Comparison of ENCODE assay signal across 8 cellular contexts in genomic region chr3:44509393-44509921, GRCh38.
DNase-seq lines count a peak whose midpoint lies in the region; ATAC-seq and TF ChIP-seq lines count a peak whose summit lies in the region.

No MANE protein-coding gene starts in this region.

- H3K27ac Mint-ChIP-seq in activated naive CD8-positive, alpha-beta T cell treated with anti-CD3 and anti-CD28 coated beads, Interleukin-2, amount 50 U/mL, for 24 hours = peak overlapping the region; percentile 91

- H3K79me2 ChIP-seq in DND-41 (ENCODE audit: insufficient read depth, low read length) = peaks cover 63% of the 10 kb centered on the region

- H3K4me3 Mint-ChIP-seq in activated naive CD8-positive, alpha-beta T cell treated with anti-CD3 and anti-CD28 coated beads, Interleukin-2, amount 50 U/mL, for 24 hours = peak overlapping the region; percentile 88

- H4K20me1 ChIP-seq in DND-41 (ENCODE audit: insufficient read depth, low read length) = peaks cover 14% of the 10 kb centered on the region; the same call in 1 of the 2 replicates

- H3K9ac ChIP-seq in DND-41 (ENCODE audit: low read depth, low read length) (peak overlapping the region; percentile 69), subcutaneous abdominal adipose tissue (ENCODE audit: low read length in 5 of 5) (peak overlapping the region; percentile 89 to 98 (median 95))

- H3K4me2 ChIP-seq in DND-41 (ENCODE audit: insufficient read depth, low read length) = peak overlapping the region; percentile 95

- H3K4me3 ChIP-seq in DND-41 (ENCODE audit: low read depth in 1 of 2, low read length in 2 of 2) (peak overlapping the region; percentile 62 to 72), subcutaneous abdominal adipose tissue (ENCODE audit: low read depth in 1 of 5, low read length in 5 of 5) (peak overlapping the region; percentile 78 to 95 (median 82))

- ATAC-seq in DND-41 (ENCODE audit: insufficient read depth, low read depth) = peak; percentile 21; the same call in 2 of the 3 replicates
- ATAC-seq in HG03432 (IDR thresholded peaks at IDR 0.05; ENCODE audit: unreplicated experiment) = peak; percentile 3
- peak; percentile 17 for ATAC-seq in activated naive CD8-positive, alpha-beta T cell treated with anti-CD3 and anti-CD28 coated beads, Interleukin-2, amount 50 U/mL, for 24 hours
- ATAC-seq in HG02970 (IDR thresholded peaks at IDR 0.05; ENCODE audit: low FRiP score, unreplicated experiment) = no peak

- H3K27ac ChIP-seq in DND-41 (ENCODE audit: low read length) = peak overlapping the region; percentile 69
- peak overlapping the region; percentile 92 for H3K27ac ChIP-seq in subcutaneous abdominal adipose tissue (ENCODE audit: low read depth, low read length)

- H3K36me3 ChIP-seq in DND-41 (ENCODE audit: insufficient read depth, low read length) = no peaks in the 10 kb centered on the region
- peaks cover 0 to 2% (median 0%) of the 10 kb centered on the region in 5 donors for H3K36me3 ChIP-seq in subcutaneous abdominal adipose tissue (ENCODE audit: control insufficient read depth in 5 of 5, insufficient read depth in 5 of 5, low read length in 5 of 5)

- no peak for TF ChIP-seq CTCF in DND-41 (IDR thresholded peaks at IDR 0.05; ENCODE audit: borderline replicate concordance, extremely low read depth, low read length, poor library complexity, severe bottlenecking)

- peaks cover 32% of the 10 kb centered on the region for H3K4me1 ChIP-seq in DND-41 (ENCODE audit: insufficient read depth, low read length)
- H3K4me1 ChIP-seq in subcutaneous abdominal adipose tissue (ENCODE audit: control insufficient read depth in 5 of 5, insufficient read depth in 5 of 5, low read length in 5 of 5) = peaks cover 7 to 21% (median 20%) of the 10 kb centered on the region in 5 donors

- no peaks in the 10 kb centered on the region for H3K27me3 Mint-ChIP-seq in activated naive CD8-positive, alpha-beta T cell treated with anti-CD3 and anti-CD28 coated beads, Interleukin-2, amount 50 U/mL, for 24 hours

- peaks cover 19% of the 10 kb centered on the region for H3K9me3 Mint-ChIP-seq in activated naive CD8-positive, alpha-beta T cell treated with anti-CD3 and anti-CD28 coated beads, Interleukin-2, amount 50 U/mL, for 24 hours

- peaks cover 22% of the 10 kb centered on the region for H3K36me3 Mint-ChIP-seq in activated naive CD8-positive, alpha-beta T cell treated with anti-CD3 and anti-CD28 coated beads, Interleukin-2, amount 50 U/mL, for 24 hours (ENCODE audit: low read depth)

- H2AFZ ChIP-seq in DND-41 (ENCODE audit: low read depth, low read length) = 0 out of 2 replicates have a peak overlapping the region, but pooled peaks have one; percentile 56

- no peaks in the 10 kb centered on the region for H3K27me3 ChIP-seq in DND-41 (ENCODE audit: insufficient read depth, low read length, poor library complexity)
- H3K27me3 ChIP-seq in subcutaneous abdominal adipose tissue (ENCODE audit: control insufficient read depth in 5 of 5, insufficient read depth in 4 of 5, low read length in 5 of 5) = no peaks in the 10 kb centered on the region

- peak; percentile 17 for DNase-seq in DND-41
- peak; percentile 10 for DNase-seq in activated naive CD8-positive, alpha-beta T cell treated with anti-CD3 and anti-CD28 coated beads, Interleukin-2, amount 50 U/mL, for 24 hours
- DNase-seq in iPS-NIHi11 (ENCODE audit: low spot score) = peak; percentile 8
- DNase-seq in NCI-H446 treated with DMSO at 0.1 percent for 48 hours (lab: John Stamatoyannopoulos, UW) = no peak
- no peak for DNase-seq in AG08395 (ENCODE audit: low spot score)

- H3K4me1 Mint-ChIP-seq in activated naive CD8-positive, alpha-beta T cell treated with anti-CD3 and anti-CD28 coated beads, Interleukin-2, amount 50 U/mL, for 24 hours = peaks cover 36% of the 10 kb centered on the region

- H3K9me3 ChIP-seq in DND-41 (ENCODE audit: insufficient read depth, low read length, severe bottlenecking) (no peaks in the 10 kb centered on the region), subcutaneous abdominal adipose tissue (ENCODE audit: control insufficient read depth in 5 of 5, low read length in 5 of 5) (peaks cover 0 to 2% (median 0%) of the 10 kb centered on the region in 5 donors)

Comparison
In these comparisons a context has a peak if more than half of its experiments do, and no peak if none do; other contexts are left out.
1. DNase-seq: peak in DND-41 (single experiment), activated naive CD8-positive, alpha-beta T cell treated with anti-CD3 and anti-CD28 coated beads, Interleukin-2, amount 50 U/mL, for 24 hours (single experiment) and iPS-NIHi11 (single experiment); none in NCI-H446 treated with DMSO at 0.1 percent for 48 hours (single experiment) and AG08395 (single experiment).